ENCODE assay signal across 28 cellular contexts in genomic region chr16:77193377-77193776, GRCh38. TPM values are rescaled to one million over a fixed set of nuclear protein-coding genes. Genes with fewer than 3 reads are reported as not detected.
DNase-seq lines count a peak whose midpoint lies in the region; ATAC-seq and TF ChIP-seq lines count a peak whose summit lies in the region.
"Had no signal": no experiment of that assay in that cellular context is flagged by ENCODE, and none has a peak within 500 bp of the region (broad histone marks: within the 10 kb centered on the region; RNA-seq: fewer than 3 reads in every experiment).

No MANE protein-coding gene starts in this region.

- no peak overlapping the region for H3K27ac ChIP-seq in BLaER1 treated with 17β-estradiol and CSF1 and Interleukin-3, amounts not matched to agents 10 nM and 100 nM
- H3K27ac ChIP-seq in CD4-positive, alpha-beta memory T cell (ENCODE audit: low read depth, low read length), result no peak overlapping the region
- H3K27ac ChIP-seq: ascending aorta, heart right ventricle, HL-60, SK-N-MC, upper lobe of left lung had no signal

- H3K27ac Mint-ChIP-seq in CD4-positive, alpha-beta memory T cell, result peak overlapping the region in 4 of 7 donors; percentile 52 to 100 (median 99)
- H3K27ac Mint-ChIP-seq in activated T-helper 1 cell treated with anti-CD3 and anti-CD28 coated beads, Interleukin-12 subunit alpha, Interleukin-12 subunit beta, Interleukin-2, Interleukin-4 antibody, amounts not matched to agents 30 ng/mL and 10 ng/mL and 1 ng/mL, durations not matched to agents 14 hours and 24 hours and 36 hours, result no peak overlapping the region
- H3K27ac Mint-ChIP-seq in natural killer cell treated with Interleukin-12 subunit alpha and Interleukin-12 subunit beta and Interleukin-15 and Interleukin-18, amount 100 ng/mL, for 72 hours, result peak overlapping the region; percentile 99

- H3K4me3 ChIP-seq in BLaER1 treated with 17β-estradiol and CSF1 and Interleukin-3, amounts not matched to agents 10 nM and 100 nM, result 0 out of 20 replicates have a peak overlapping the region, but pooled peaks of 1 of the 10 experiments have one; percentile 6
- H3K4me3 ChIP-seq in CD4-positive, alpha-beta memory T cell (ENCODE audit: low read length in 2 of 2), result no peak overlapping the region
- H3K4me3 ChIP-seq: ascending aorta, heart right ventricle, SK-N-MC, smooth muscle cell, upper lobe of left lung had no signal

- intact Hi-C loops in CD4-positive, alpha-beta memory T cell (cut with micrococcal nuclease), result loop anchor here (5.0 kb wide), 2 partner anchors 1731 to 1761 kb away; partner anchors contain the start of genes CFDP1 and TMEM170A
- intact Hi-C loops in activated T-helper 1 cell treated with anti-CD3 and anti-CD28 coated beads, Interleukin-12 subunit alpha, Interleukin-12 subunit beta, Interleukin-2, Interleukin-4 antibody, amounts not matched to agents 30 ng/mL and 10 ng/mL and 1 ng/mL, durations not matched to agents 14 hours and 24 hours and 36 hours (cut with micrococcal nuclease), result no loop called here

- no peak for DNase-seq in CD4-positive, alpha-beta memory T cell
- DNase-seq in activated T-helper 1 cell treated with anti-CD3 and anti-CD28 coated beads, Interleukin-12 subunit alpha, Interleukin-12 subunit beta, Interleukin-2, Interleukin-4 antibody, amounts not matched to agents 30 ng/mL and 10 ng/mL and 1 ng/mL, durations not matched to agents 14 hours and 24 hours and 36 hours (ENCODE audit: low spot score), result no peak
- no peak for DNase-seq in natural killer cell treated with Interleukin-12 subunit alpha and Interleukin-12 subunit beta and Interleukin-15 and Interleukin-18, amount 100 ng/mL, for 72 hours (ENCODE audit: low spot score)
- DNase-seq in NOMO-1 (lab: John Stamatoyannopoulos, UW; ENCODE audit: unreplicated experiment in 2 of 2) (no peak), omental fat pad (ENCODE audit: low spot score) (no peak)
- no peak for DNase-seq in activated CD8-positive, alpha-beta memory T cell treated with anti-CD3 and anti-CD28 coated beads, Interleukin-2, amount 50 U/mL, for 4 hours
- DNase-seq: activated naive CD8-positive, alpha-beta T cell treated with anti-CD3 and anti-CD28 coated beads for 36 hours; activated T-cell treated with anti-CD3 and anti-CD28 coated beads, Interleukin-2, amount 50 U/mL, for 48 hours; C1 segment of cervical spinal cord; GOT3; heart right ventricle; Karpas-422; left cardiac atrium; mammary epithelial cell; MV-4-11; NCI-H146; NCI-H2107; NCI-H82; occipital lobe; substantia nigra; upper lobe of left lung had no signal

- peaks cover 55 to 63% (median 61%) of the 10 kb centered on the region in 11 experiments for H3K36me3 ChIP-seq in BLaER1 treated with 17β-estradiol and CSF1 and Interleukin-3, amounts not matched to agents 10 nM and 100 nM
- peaks cover 33% of the 10 kb centered on the region for H3K36me3 ChIP-seq in CD4-positive, alpha-beta memory T cell (ENCODE audit: insufficient read depth, low read length)

- no peak overlapping the region for H3K9ac ChIP-seq in BLaER1 treated with 17β-estradiol and CSF1 and Interleukin-3, amounts not matched to agents 10 nM and 100 nM

- peaks cover 38 to 76% of the 10 kb centered on the region in 2 donors for H3K36me3 Mint-ChIP-seq in CD4-positive, alpha-beta memory T cell
- peaks cover 55% of the 10 kb centered on the region for H3K36me3 Mint-ChIP-seq in activated T-helper 1 cell treated with anti-CD3 and anti-CD28 coated beads, Interleukin-12 subunit alpha, Interleukin-12 subunit beta, Interleukin-2, Interleukin-4 antibody, amounts not matched to agents 30 ng/mL and 10 ng/mL and 1 ng/mL, durations not matched to agents 14 hours and 24 hours and 36 hours (ENCODE audit: low read depth)
- H3K36me3 Mint-ChIP-seq in natural killer cell treated with Interleukin-12 subunit alpha and Interleukin-12 subunit beta and Interleukin-15 and Interleukin-18, amount 100 ng/mL, for 72 hours, result peaks cover 33% of the 10 kb centered on the region

- H3K4me1 ChIP-seq in BLaER1 treated with 17β-estradiol and CSF1 and Interleukin-3, amounts not matched to agents 10 nM and 100 nM, result peaks cover 23 to 46% (median 29%) of the 10 kb centered on the region in 10 experiments
- H3K4me1 ChIP-seq in CD4-positive, alpha-beta memory T cell (ENCODE audit: insufficient read depth, low read length), result peaks cover 27% of the 10 kb centered on the region

- peaks cover 14 to 56% (median 47%) of the 10 kb centered on the region in 11 experiments; a peak in 20 of 22 replicates for H4K20me1 ChIP-seq in BLaER1 treated with 17β-estradiol and CSF1 and Interleukin-3, amounts not matched to agents 10 nM and 100 nM

- no peak for TF ChIP-seq CTCF in omental fat pad (IDR thresholded peaks at IDR 0.05)

- H3K4me3 Mint-ChIP-seq in CD4-positive, alpha-beta memory T cell, result peak overlapping the region in 5 of 8 donors; percentile 94 to 100 (median 98)
- peak overlapping the region; percentile 97 for H3K4me3 Mint-ChIP-seq in activated T-helper 1 cell treated with anti-CD3 and anti-CD28 coated beads, Interleukin-12 subunit alpha, Interleukin-12 subunit beta, Interleukin-2, Interleukin-4 antibody, amounts not matched to agents 30 ng/mL and 10 ng/mL and 1 ng/mL, durations not matched to agents 14 hours and 24 hours and 36 hours
- H3K4me3 Mint-ChIP-seq in natural killer cell treated with Interleukin-12 subunit alpha and Interleukin-12 subunit beta and Interleukin-15 and Interleukin-18, amount 100 ng/mL, for 72 hours, result peak overlapping the region; percentile 92

- H3K27me3 Mint-ChIP-seq in CD4-positive, alpha-beta memory T cell, result no peaks in the 10 kb centered on the region
- H3K27me3 Mint-ChIP-seq in activated T-helper 1 cell treated with anti-CD3 and anti-CD28 coated beads, Interleukin-12 subunit alpha, Interleukin-12 subunit beta, Interleukin-2, Interleukin-4 antibody, amounts not matched to agents 30 ng/mL and 10 ng/mL and 1 ng/mL, durations not matched to agents 14 hours and 24 hours and 36 hours (ENCODE audit: insufficient read depth), result peaks cover 4% of the 10 kb centered on the region
- no peaks in the 10 kb centered on the region for H3K27me3 Mint-ChIP-seq in natural killer cell treated with Interleukin-12 subunit alpha and Interleukin-12 subunit beta and Interleukin-15 and Interleukin-18, amount 100 ng/mL, for 72 hours
- H3K27me3 Mint-ChIP-seq: activated naive CD8-positive, alpha-beta T cell treated with anti-CD3 and anti-CD28 coated beads for 36 hours had no signal

- H3K9me3 ChIP-seq in BLaER1 treated with 17β-estradiol and CSF1 and Interleukin-3, amounts not matched to agents 10 nM and 100 nM (replicated peaks in 1 of 11), result no peaks in the 10 kb centered on the region
- H3K9me3 ChIP-seq in CD4-positive, alpha-beta memory T cell (ENCODE audit: control insufficient read depth in 1 of 2, low read length in 2 of 2), result no peaks in the 10 kb centered on the region
- H3K9me3 ChIP-seq: ascending aorta, heart right ventricle, upper lobe of left lung had no signal

- peaks cover 31 to 50% (median 41%) of the 10 kb centered on the region in 4 donors for H3K4me1 Mint-ChIP-seq in CD4-positive, alpha-beta memory T cell
- H3K4me1 Mint-ChIP-seq in activated T-helper 1 cell treated with anti-CD3 and anti-CD28 coated beads, Interleukin-12 subunit alpha, Interleukin-12 subunit beta, Interleukin-2, Interleukin-4 antibody, amounts not matched to agents 30 ng/mL and 10 ng/mL and 1 ng/mL, durations not matched to agents 14 hours and 24 hours and 36 hours (ENCODE audit: low read depth), result peaks cover 39% of the 10 kb centered on the region
- H3K4me1 Mint-ChIP-seq in natural killer cell treated with Interleukin-12 subunit alpha and Interleukin-12 subunit beta and Interleukin-15 and Interleukin-18, amount 100 ng/mL, for 72 hours (ENCODE audit: low read depth in 2 of 2), result peaks cover 36 to 55% of the 10 kb centered on the region in 2 donors

- H3K9me3 Mint-ChIP-seq in CD4-positive, alpha-beta memory T cell, result peaks cover 0 to 2% (median 0%) of the 10 kb centered on the region in 8 donors
- no peaks in the 10 kb centered on the region for H3K9me3 Mint-ChIP-seq in activated T-helper 1 cell treated with anti-CD3 and anti-CD28 coated beads, Interleukin-12 subunit alpha, Interleukin-12 subunit beta, Interleukin-2, Interleukin-4 antibody, amounts not matched to agents 30 ng/mL and 10 ng/mL and 1 ng/mL, durations not matched to agents 14 hours and 24 hours and 36 hours
- peaks cover 9% of the 10 kb centered on the region for H3K9me3 Mint-ChIP-seq in natural killer cell treated with Interleukin-12 subunit alpha and Interleukin-12 subunit beta and Interleukin-15 and Interleukin-18, amount 100 ng/mL, for 72 hours
- H3K9me3 Mint-ChIP-seq: activated naive CD8-positive, alpha-beta T cell treated with anti-CD3 and anti-CD28 coated beads for 36 hours; T-helper 1 cell treated with Interleukin-12 subunit alpha and Interleukin-12 subunit beta and Interleukin-4 antibody, amounts not matched to agents 30 μg/mL and 1 μg/mL, for 36 hours had no signal

- peak overlapping the region; percentile 32 to 97 (median 92); a peak in 15 of 22 replicates for H3K4me2 ChIP-seq in BLaER1 treated with 17β-estradiol and CSF1 and Interleukin-3, amounts not matched to agents 10 nM and 100 nM
- H3K4me2 ChIP-seq: smooth muscle cell had no signal

- H3K27me3 ChIP-seq in BLaER1 treated with 17β-estradiol and CSF1 and Interleukin-3, amounts not matched to agents 10 nM and 100 nM, result no peaks in the 10 kb centered on the region
- H3K27me3 ChIP-seq in CD4-positive, alpha-beta memory T cell (ENCODE audit: insufficient read depth, low read length), result no peaks in the 10 kb centered on the region
- H3K27me3 ChIP-seq: ascending aorta, heart right ventricle, upper lobe of left lung had no signal

- POLR2A ChIA-PET in CD4-positive, alpha-beta memory T cell (lab: Charles Lee; ENCODE audit: partially characterized antibody), result no interaction called here

- CTCF ChIA-PET in CD4-positive, alpha-beta memory T cell (lab: Charles Lee; ENCODE audit: partially characterized antibody), result no interaction called here

- no peak for ATAC-seq in natural killer cell treated with Interleukin-12 subunit alpha and Interleukin-12 subunit beta and Interleukin-15 and Interleukin-18, amount 100 ng/mL, for 72 hours
- ATAC-seq in omental fat pad (ENCODE audit: low FRiP score), result no peak
- ATAC-seq: heart right ventricle, left cardiac atrium had no signal

RNA-seq across cellular contexts. Expression of gene MON1B, which starts 2.4 kb away (rescaled TPM):
- total RNA-seq in CD4-positive, alpha-beta memory T cell, result 10 to 100 TPM; 82.4 to 85.4 TPM
- polyA plus RNA-seq in CD4-positive, alpha-beta memory T cell, result 10 to 100 TPM; 30.5 to 49.1 TPM
- 66.2 and 70.1 TPM in 2 replicates for total RNA-seq in activated T-helper 1 cell treated with anti-CD3 and anti-CD28 coated beads, Interleukin-12 subunit alpha, Interleukin-12 subunit beta, Interleukin-2, Interleukin-4 antibody, amounts not matched to agents 30 ng/mL and 10 ng/mL and 1 ng/mL, durations not matched to agents 14 hours and 24 hours and 36 hours
- 100 to 1,000 TPM in 1 of 2 donors, 10 to 100 TPM in 1; 87.7 to 108 TPM for total RNA-seq in natural killer cell treated with Interleukin-12 subunit alpha and Interleukin-12 subunit beta and Interleukin-15 and Interleukin-18, amount 100 ng/mL, for 72 hours
- 10 to 100 TPM; 19.0 to 27.6 (median 25.2) TPM for total RNA-seq in omental fat pad

RNA-seq across cellular contexts. Expression of gene SYCE1L, which starts 5.8 kb away (rescaled TPM):
- total RNA-seq in CD4-positive, alpha-beta memory T cell, result 10 to 100 TPM; 12.5 to 16.0 TPM
- 1 to 10 TPM; 1.9 to 5.4 TPM for polyA plus RNA-seq in CD4-positive, alpha-beta memory T cell
- total RNA-seq in activated T-helper 1 cell treated with anti-CD3 and anti-CD28 coated beads, Interleukin-12 subunit alpha, Interleukin-12 subunit beta, Interleukin-2, Interleukin-4 antibody, amounts not matched to agents 30 ng/mL and 10 ng/mL and 1 ng/mL, durations not matched to agents 14 hours and 24 hours and 36 hours, result 5.1 and 5.5 TPM in 2 replicates
- 1 to 10 TPM; 3.9 to 5.3 TPM for total RNA-seq in natural killer cell treated with Interleukin-12 subunit alpha and Interleukin-12 subunit beta and Interleukin-15 and Interleukin-18, amount 100 ng/mL, for 72 hours
- under 1 TPM in 3 of 4 donors, not detected in 1; 0.56 to 0.84 (median 0.69) TPM for total RNA-seq in omental fat pad
- total RNA-seq: ascending aorta, fibroblast of villous mesenchyme, occipital lobe had no signal
